8 cellular contexts compared by ENCODE assay signal in genomic region chr11:105862736-105863367, GRCh38.
DNase-seq lines count a peak whose midpoint lies in the region; ATAC-seq and TF ChIP-seq lines count a peak whose summit lies in the region.

No MANE protein-coding gene starts in this region.

- intact Hi-C loops in prostate gland (cut with DNase I), result no loop called here

- no peaks in the 10 kb centered on the region for H3K9me3 Mint-ChIP-seq in activated CD4-positive, alpha-beta T cell treated with anti-CD3 and anti-CD28 coated beads, Interleukin-2, amount 10 ng/mL, durations not matched to agents 7 days and 5 days

- 31% methylated on average over 3 of the region's 3 CpGs for WGBS in prostate gland

- POLR2A ChIA-PET in RWPE1 (lab: Yijun Ruan, JAX; ENCODE audit: low non-redundant PET), result no interaction called here
- POLR2A ChIA-PET in activated CD4-positive, alpha-beta T cell treated with anti-CD3 and anti-CD28 coated beads, Interleukin-2, amount 10 ng/mL, durations not matched to agents 7 days and 5 days (lab: Charles Lee), result interaction anchor here (0.6 kb wide), 1 partner anchor 748 kb away, joined by 3 read pairs; no protein-coding TSS in a partner anchor

- ATAC-seq in GM21360 (IDR thresholded peaks at IDR 0.05; ENCODE audit: unreplicated experiment), result peak; percentile 62

- H3K27me3 Mint-ChIP-seq in activated CD4-positive, alpha-beta T cell treated with anti-CD3 and anti-CD28 coated beads, Interleukin-2, amount 10 ng/mL, durations not matched to agents 7 days and 5 days, result peaks cover 2% of the 10 kb centered on the region

- no peaks in the 10 kb centered on the region for H3K4me1 ChIP-seq in prostate gland (replicated peaks)

- CTCF ChIA-PET in RWPE1 (lab: Yijun Ruan, JAX), result interaction anchor here (0.6 to 1.6 kb wide), 12 partner anchors 10 to 1935 kb away, joined by 3 to 7 read pairs (median 3); no protein-coding TSS in a partner anchor
- CTCF ChIA-PET in activated CD4-positive, alpha-beta T cell treated with anti-CD3 and anti-CD28 coated beads, Interleukin-2, amount 10 ng/mL, durations not matched to agents 7 days and 5 days (lab: Charles Lee), result interaction anchor here (0.7 to 2.3 kb wide), 2 partner anchors 10 to 15 kb away, joined by 3 to 10 read pairs; no protein-coding TSS in a partner anchor

- no peak overlapping the region for H3K4me3 ChIP-seq in LNCaP clone FGC (ENCODE audit: low read depth, low read length)
- no peak overlapping the region for H3K4me3 ChIP-seq in prostate gland

- no peaks in the 10 kb centered on the region for H3K9me3 ChIP-seq in prostate gland

- TF ChIP-seq CTCF in LNCaP clone FGC (IDR thresholded peaks at IDR 0.05; ENCODE audit: control insufficient read depth, extremely low read depth, insufficient read depth) (peak; percentile 72), RWPE1 (conservative IDR thresholded peaks at IDR 0.05; ENCODE audit: low read depth) (peak; percentile 69), prostate gland (IDR thresholded peaks at IDR 0.05) (peak; percentile 14 to 71 (median 62))

- TF ChIP-seq POLR2A in prostate gland (IDR thresholded peaks at IDR 0.05), result no peak

- H3K4me1 Mint-ChIP-seq in activated CD4-positive, alpha-beta T cell treated with anti-CD3 and anti-CD28 coated beads, Interleukin-2, amount 10 ng/mL, durations not matched to agents 7 days and 5 days, result no peaks in the 10 kb centered on the region

- DNase-seq in DMS53 (lab: John Stamatoyannopoulos, UW), result peak; percentile 79
- peak; percentile 19 for DNase-seq in LNCaP clone FGC (ENCODE audit: low read depth)
- peak; percentile 34 for DNase-seq in RWPE1 (ENCODE audit: low spot score)
- peak; percentile 42 for DNase-seq in fibroblast of gingiva (ENCODE audit: low read depth)
- DNase-seq in prostate gland (ENCODE audit: low spot score), result no peak
- DNase-seq in activated CD4-positive, alpha-beta T cell treated with anti-CD3 and anti-CD28 coated beads, Interleukin-2, amount 10 ng/mL, durations not matched to agents 7 days and 5 days, result no peak
- DNase-seq in activated CD4-positive, CD25-positive, alpha-beta regulatory T cell treated with anti-CD3 and anti-CD28 coated beads, Interleukin-2, amount 50 U/mL, for 72 hours, result no peak

- H3K27ac ChIP-seq in RWPE1 (no peak overlapping the region), prostate gland (no peak overlapping the region)

- no peak overlapping the region for H3K4me3 Mint-ChIP-seq in activated CD4-positive, alpha-beta T cell treated with anti-CD3 and anti-CD28 coated beads, Interleukin-2, amount 10 ng/mL, durations not matched to agents 7 days and 5 days

- no peak overlapping the region for H3K27ac Mint-ChIP-seq in activated CD4-positive, alpha-beta T cell treated with anti-CD3 and anti-CD28 coated beads, Interleukin-2, amount 10 ng/mL, durations not matched to agents 7 days and 5 days

- peaks cover 2% of the 10 kb centered on the region for H3K27me3 ChIP-seq in prostate gland (replicated peaks; ENCODE audit: insufficient read depth)

- H3K36me3 ChIP-seq in prostate gland, result no peaks in the 10 kb centered on the region

- H3K36me3 Mint-ChIP-seq in activated CD4-positive, alpha-beta T cell treated with anti-CD3 and anti-CD28 coated beads, Interleukin-2, amount 10 ng/mL, durations not matched to agents 7 days and 5 days (ENCODE audit: low read depth), result no peaks in the 10 kb centered on the region

Comparison
In these comparisons a context has a peak if more than half of its experiments do, and no peak if none do; other contexts are left out.
1. DNase-seq: peak in DMS53 (single experiment), LNCaP clone FGC (single experiment), RWPE1 (single experiment) and fibroblast of gingiva (single experiment); none in prostate gland (single experiment), activated CD4-positive, alpha-beta T cell treated with anti-CD3 and anti-CD28 coated beads, Interleukin-2, amount 10 ng/mL, durations not matched to agents 7 days and 5 days (single experiment) and activated CD4-positive, CD25-positive, alpha-beta regulatory T cell treated with anti-CD3 and anti-CD28 coated beads, Interleukin-2, amount 50 U/mL, for 72 hours (single experiment).
2. Peak in every context shown above with its lines, with median percentiles within 50 percentile points of each other: CTCF ChIP-seq.